18 cellular contexts compared by ENCODE assay signal in genomic region chr11:12922980-12923507, GRCh38.
DNase-seq lines count a peak whose midpoint lies in the region; ATAC-seq and TF ChIP-seq lines count a peak whose summit lies in the region.
"Had no signal": no experiment of that assay in that cellular context is flagged by ENCODE, and none has a peak within 500 bp of the region (broad histone marks: within the 10 kb centered on the region; RNA-seq: fewer than 3 reads in every experiment).

No MANE protein-coding gene starts in this region.

- H3K36me3 ChIP-seq in IMR-90 (ENCODE audit: control insufficient read depth, insufficient read depth, low read length) = peaks cover 27% of the 10 kb centered on the region
- peaks cover 13 to 46% of the 10 kb centered on the region in 2 experiments for H3K36me3 ChIP-seq in mesenchymal stem cell (ENCODE audit: control insufficient read depth in 1 of 2, insufficient read depth in 2 of 2, low read depth in 1 of 2, low read length in 2 of 2)
- H3K36me3 ChIP-seq: BLaER1 treated with 17β-estradiol and CSF1 and Interleukin-3, amounts not matched to agents 10 nM and 100 nM had no signal

- H4K20me1 ChIP-seq in IMR-90 (ENCODE audit: insufficient read depth, low read length) = peaks cover 15% of the 10 kb centered on the region; the same call in 1 of the 2 replicates
- H4K20me1 ChIP-seq: BLaER1 treated with 17β-estradiol and CSF1 and Interleukin-3, amounts not matched to agents 10 nM and 100 nM had no signal

- H3K27ac Mint-ChIP-seq in type B pancreatic cell = no peak overlapping the region
- H3K27ac Mint-ChIP-seq: CD8-positive, alpha-beta memory T cell; HFFc6 had no signal

- H3K27me3 ChIP-seq in IMR-90 (ENCODE audit: control insufficient read depth, insufficient read depth, low read length) = no peaks in the 10 kb centered on the region
- H3K27me3 ChIP-seq in mesenchymal stem cell (ENCODE audit: control insufficient read depth in 1 of 2, insufficient read depth in 1 of 2, low read length in 2 of 2) = no peaks in the 10 kb centered on the region
- H3K27me3 ChIP-seq: BLaER1 treated with 17β-estradiol and CSF1 and Interleukin-3, amounts not matched to agents 10 nM and 100 nM had no signal

- DNase-seq in AG10803 (ENCODE audit: low read depth) (peak; percentile 31), IMR-90 (peak; percentile 47), fibroblast of gingiva (ENCODE audit: low read depth) (peak; percentile 46), mesenchymal stem cell (peak; percentile 67), DMS153 treated with DMSO at 0.1 percent for 48 hours (lab: John Stamatoyannopoulos, UW; ENCODE audit: unreplicated experiment) (no peak), globus pallidus (ENCODE audit: low spot score) (no peak), type B pancreatic cell (ENCODE audit: extremely low spot score, unreplicated experiment) (no peak)
- DNase-seq: CD8-positive, alpha-beta memory T cell; DMS79; HFFc6; KBM-7; NCI-H1105 treated with DMSO at 0.1 percent for 48 hours; NCI-H1694; NCI-H510A; NCI-H774; OCI-M1; SHP77 had no signal

- H3K4me3 ChIP-seq in AG10803 (ENCODE audit: low read length) = no peak overlapping the region
- H3K4me3 ChIP-seq in IMR-90 (ENCODE audit: insufficient read depth, low read depth, low read length) = no peak overlapping the region
- no peak overlapping the region for H3K4me3 ChIP-seq in mesenchymal stem cell (ENCODE audit: insufficient read depth in 1 of 2, low read depth in 1 of 2, low read length in 2 of 2)
- H3K4me3 ChIP-seq: BLaER1 treated with 17β-estradiol and CSF1 and Interleukin-3, amounts not matched to agents 10 nM and 100 nM had no signal

- no peak overlapping the region for H3K4me3 Mint-ChIP-seq in type B pancreatic cell
- H3K4me3 Mint-ChIP-seq: CD8-positive, alpha-beta memory T cell; HFFc6 had no signal

- TF ChIP-seq POLR2A in IMR-90 (IDR thresholded peaks at IDR 0.05; ENCODE audit: low read depth, low read length) = no peak

- no peaks in the 10 kb centered on the region for H3K9me3 Mint-ChIP-seq in type B pancreatic cell
- H3K9me3 Mint-ChIP-seq: CD8-positive, alpha-beta memory T cell; HFFc6 had no signal

- H2AK5ac ChIP-seq in IMR-90 (ENCODE audit: low read depth, low read length) (no peak overlapping the region), mesenchymal stem cell (ENCODE audit: low read length, severe bottlenecking) (no peak overlapping the region)

- ATAC-seq in IMR-90 (ENCODE audit: low read depth) = no peak

- H4K91ac ChIP-seq in IMR-90 (ENCODE audit: insufficient read depth, low read depth, low read length) = no peak overlapping the region
- H4K91ac ChIP-seq in mesenchymal stem cell (ENCODE audit: low read length) = no peak overlapping the region

- H3K27ac ChIP-seq in IMR-90 (ENCODE audit: insufficient read depth, low read length) = peak overlapping the region; percentile 0; the same call in 1 of the 2 replicates
- no peak overlapping the region for H3K27ac ChIP-seq in mesenchymal stem cell (ENCODE audit: low read length, poor library complexity, severe bottlenecking)
- H3K27ac ChIP-seq: BLaER1 treated with 17β-estradiol and CSF1 and Interleukin-3, amounts not matched to agents 10 nM and 100 nM had no signal

- CTCF ChIA-PET in IMR-90 (lab: Yijun Ruan, JAX) = no interaction called here

- H2AK9ac ChIP-seq in IMR-90 (replicated peaks; ENCODE audit: low read depth, low read length, poor library complexity) = no peak overlapping the region

- no peak for TF ChIP-seq RAD21 in IMR-90 (IDR thresholded peaks at IDR 0.05; ENCODE audit: low read length)

- peaks cover 3% of the 10 kb centered on the region; the same call in 1 of the 2 replicates for H3K4me1 ChIP-seq in IMR-90 (ENCODE audit: control insufficient read depth, insufficient read depth, low read length)
- H3K4me1 ChIP-seq in mesenchymal stem cell (ENCODE audit: control insufficient read depth, insufficient read depth, low read depth, low read length) = peaks cover 10% of the 10 kb centered on the region
- H3K4me1 ChIP-seq: BLaER1 treated with 17β-estradiol and CSF1 and Interleukin-3, amounts not matched to agents 10 nM and 100 nM had no signal

- BruUV-seq in IMR-90 (replicated peaks; lab: Mats Ljungman, UMichigan) = no TSS peak

- H3K14ac ChIP-seq in IMR-90 (replicated peaks; ENCODE audit: low read depth, low read length) = no peak overlapping the region
- no peak overlapping the region for H3K14ac ChIP-seq in mesenchymal stem cell (ENCODE audit: low read length in 2 of 2)

- H3K56ac ChIP-seq in IMR-90 (ENCODE audit: extremely low read depth, insufficient read depth, low read length) = no peak overlapping the region

- H4K8ac ChIP-seq in IMR-90 (ENCODE audit: low read depth in 2 of 2, low read length in 2 of 2) = peak overlapping the region in 1 of 2 experiments; percentile 45; a peak in 1 of 4 replicates
- no peak overlapping the region for H4K8ac ChIP-seq in mesenchymal stem cell (ENCODE audit: low read length)

- in situ Hi-C loops in IMR-90 (cut with MboI; ENCODE audit: low sequenced_read_pairs) = no loop called here

- POLR2A ChIA-PET in IMR-90 (lab: Charles Lee; ENCODE audit: unreplicated experiment) = no interaction called here

- no peak overlapping the region for H3K9ac ChIP-seq in IMR-90 (ENCODE audit: low read depth, low read length)
- no peak overlapping the region for H3K9ac ChIP-seq in mesenchymal stem cell (ENCODE audit: low read length)
- H3K9ac ChIP-seq: BLaER1 treated with 17β-estradiol and CSF1 and Interleukin-3, amounts not matched to agents 10 nM and 100 nM had no signal

- H3K4me1 Mint-ChIP-seq in type B pancreatic cell (ENCODE audit: unreplicated experiment) = peaks cover 7% of the 10 kb centered on the region
- H3K4me1 Mint-ChIP-seq: CD8-positive, alpha-beta memory T cell had no signal

- peaks cover 21% of the 10 kb centered on the region for H3K9me1 ChIP-seq in IMR-90 (ENCODE audit: insufficient read depth, low read length)

- no peaks in the 10 kb centered on the region for H3K9me3 ChIP-seq in IMR-90 (ENCODE audit: control insufficient read depth, insufficient read depth, low read length)
- H3K9me3 ChIP-seq in mesenchymal stem cell (ENCODE audit: control insufficient read depth, low read length) = no peaks in the 10 kb centered on the region
- H3K9me3 ChIP-seq: BLaER1 treated with 17β-estradiol and CSF1 and Interleukin-3, amounts not matched to agents 10 nM and 100 nM had no signal

- TF ChIP-seq CTCF in AG10803 (conservative IDR thresholded peaks at IDR 0.05; ENCODE audit: low read length) (no peak), IMR-90 (conservative IDR thresholded peaks at IDR 0.05; ENCODE audit: low read depth, low read length) (no peak), type B pancreatic cell (conservative IDR thresholded peaks at IDR 0.05) (no peak)

- peaks cover 56 to 80% of the 10 kb centered on the region in 2 experiments for H3K79me1 ChIP-seq in IMR-90 (ENCODE audit: low read depth in 1 of 2, low read length in 2 of 2)
- peaks cover 21% of the 10 kb centered on the region for H3K79me1 ChIP-seq in mesenchymal stem cell (replicated peaks; ENCODE audit: low read length, poor library complexity, severe bottlenecking)

- 42% methylated on average over 2 of the region's 12 CpGs; no CpG with 5 or more reads in 1 of the 2 experiments for WGBS in IMR-90 (ENCODE audit: extremely low coverage in 2 of 2, insufficient read length in 1 of 2), 2 experiments
- WGBS in mesenchymal stem cell = 87% methylated on average over 12 of the region's 12 CpGs

- dilution Hi-C loops in IMR-90 (cut with HindIII; ENCODE audit: low sequenced_read_pairs, unreplicated experiment) = no loop called here

- H3K4ac ChIP-seq in IMR-90 (ENCODE audit: low read depth, low read length) (no peak overlapping the region), mesenchymal stem cell (ENCODE audit: low read depth in 1 of 2, low read length in 2 of 2) (no peak overlapping the region)

- no peaks in the 10 kb centered on the region for H3K27me3 Mint-ChIP-seq in type B pancreatic cell

- peaks cover 19% of the 10 kb centered on the region for H3K36me3 Mint-ChIP-seq in type B pancreatic cell
- H3K36me3 Mint-ChIP-seq: CD8-positive, alpha-beta memory T cell had no signal

- H2BK120ac ChIP-seq in IMR-90 (ENCODE audit: low read depth, low read length) (no peak overlapping the region), mesenchymal stem cell (ENCODE audit: low read depth, low read length) (no peak overlapping the region)

- H3K23ac ChIP-seq in IMR-90 (ENCODE audit: low read depth, low read length) (no peak overlapping the region), mesenchymal stem cell (ENCODE audit: low read length in 2 of 2) (no peak overlapping the region)

- no peak overlapping the region for H2BK5ac ChIP-seq in IMR-90 (ENCODE audit: low read depth, low read length, poor library complexity, severe bottlenecking)
- no peak overlapping the region for H2BK5ac ChIP-seq in mesenchymal stem cell (ENCODE audit: low read depth, low read length, poor library complexity, severe bottlenecking)

- H2BK12ac ChIP-seq in mesenchymal stem cell (ENCODE audit: low read length in 2 of 2) = no peak overlapping the region

- no peak overlapping the region for H3K18ac ChIP-seq in IMR-90 (ENCODE audit: low read depth, low read length)
- H3K18ac ChIP-seq in mesenchymal stem cell (ENCODE audit: low read depth in 1 of 2, low read length in 2 of 2) = no peak overlapping the region

- H2BK15ac ChIP-seq in IMR-90 (ENCODE audit: low read depth, low read length) = no peak overlapping the region
- H2BK15ac ChIP-seq in mesenchymal stem cell (ENCODE audit: low read depth, poor library complexity, severe bottlenecking) = no peak overlapping the region

- no peak overlapping the region for H3K4me2 ChIP-seq in IMR-90 (ENCODE audit: low read depth, low read length)
- no peak overlapping the region for H3K4me2 ChIP-seq in mesenchymal stem cell (ENCODE audit: low read length, poor library complexity, severe bottlenecking)
- H3K4me2 ChIP-seq: BLaER1 treated with 17β-estradiol and CSF1 and Interleukin-3, amounts not matched to agents 10 nM and 100 nM had no signal

- H4K5ac ChIP-seq in IMR-90 (ENCODE audit: low read depth, low read length) = no peak overlapping the region; the same call in 1 of the 2 replicates

- no peak overlapping the region for H2AFZ ChIP-seq in IMR-90 (replicated peaks; ENCODE audit: low read length, poor library complexity)
- H2AFZ ChIP-seq in mesenchymal stem cell (ENCODE audit: low read depth, low read length) = no peak overlapping the region

- H2BK20ac ChIP-seq in IMR-90 (ENCODE audit: low read depth, low read length) = no peak overlapping the region

- intact Hi-C loops in IMR-90 (cut with micrococcal nuclease) = no loop called here

TF ChIP-seq in IMR-90, 13 proteins besides CTCF, POLR2A, EP300 and RAD21 (continues in another document):
- TF ChIP-seq SMC3 (IDR thresholded peaks at IDR 0.05; ENCODE audit: low read depth, low read length) = no peak
- no peak for TF ChIP-seq RCOR1 (IDR thresholded peaks at IDR 0.05; ENCODE audit: insufficient replicate concordance, low read length)
- no peak for TF ChIP-seq MAFK (IDR thresholded peaks at IDR 0.05; ENCODE audit: low read depth, low read length)
- TF ChIP-seq BHLHE40 (IDR thresholded peaks at IDR 0.05; ENCODE audit: low read depth, low read length) = no peak
- TF ChIP-seq MXI1 (IDR thresholded peaks at IDR 0.05; ENCODE audit: borderline replicate concordance, low read depth, low read length) = no peak
- peak; percentile 69 for TF ChIP-seq CEBPB (IDR thresholded peaks at IDR 0.05; ENCODE audit: low read depth, low read length)

Comparison
In these comparisons a context has a peak if more than half of its experiments do, and no peak if none do; other contexts are left out.
1. DNase-seq: peak in AG10803 (single experiment), IMR-90 (single experiment), fibroblast of gingiva (single experiment) and mesenchymal stem cell (single experiment); none in DMS153 treated with DMSO at 0.1 percent for 48 hours (single experiment), globus pallidus (single experiment) and type B pancreatic cell (single experiment).